14 cellular contexts compared by ENCODE assay signal in the genomic region with DNA sequence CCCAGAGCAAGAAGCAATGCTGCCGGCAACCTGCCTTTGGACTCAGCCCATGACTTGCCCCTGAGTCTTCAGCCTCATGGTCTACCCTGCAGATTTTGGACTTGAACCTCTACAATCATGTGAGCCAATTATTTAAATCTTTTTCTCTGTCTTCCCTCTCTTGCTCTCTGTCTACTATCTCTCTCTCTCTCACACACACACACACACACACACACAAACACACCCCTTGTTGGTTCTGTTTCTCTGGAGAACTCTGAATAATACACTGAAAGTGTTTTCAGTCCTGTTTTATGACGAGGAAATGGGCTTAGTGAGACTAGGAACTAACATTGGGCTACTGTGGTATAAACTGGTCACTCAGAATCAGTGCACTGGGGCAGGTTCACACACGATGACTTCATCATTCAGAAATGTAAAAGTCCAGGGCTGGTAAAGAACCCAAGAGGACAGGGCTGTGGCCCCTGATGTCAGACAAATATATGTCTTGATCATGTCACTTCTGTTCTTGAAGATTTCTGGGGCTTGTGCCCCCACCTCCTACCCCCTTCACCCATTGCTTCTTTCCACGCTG.
DNase-seq lines count a peak whose midpoint lies in the region; ATAC-seq, FAIRE-seq and TF ChIP-seq lines count a peak whose summit lies in the region.
"Had no signal": no experiment of that assay in that cellular context is flagged by ENCODE, and none has a peak within 500 bp of the region (broad histone marks: within the 10 kb centered on the region; RNA-seq: fewer than 3 reads in every experiment).

No MANE protein-coding gene starts in this region.

- H3K27ac Mint-ChIP-seq in chondrocyte (ENCODE audit: unreplicated experiment), result peak overlapping the region; percentile 80
- H3K27ac Mint-ChIP-seq: CD14-positive monocyte had no signal

- H3K4me1 Mint-ChIP-seq in chondrocyte (ENCODE audit: low read depth), result peaks cover 68% of the 10 kb centered on the region
- H3K4me1 Mint-ChIP-seq: CD14-positive monocyte, naive B cell had no signal

- DNase-seq in LHCN-M2 (ENCODE audit: low read depth) (peak; percentile 87), chondrocyte (ENCODE audit: low spot score) (no peak), mucosa of gallbladder (ENCODE audit: low spot score) (peak; percentile 52), GM19239 (ENCODE audit: insufficient read length, low spot score) (no peak), SK-N-DZ (ENCODE audit: low spot score) (no peak), NCI-H2081 (lab: John Stamatoyannopoulos, UW) (no peak)
- DNase-seq: activated T-cell treated with anti-CD3 and anti-CD28 coated beads, Interleukin-2, amount 50 U/mL, for 48 hours; head of caudate nucleus; MV-4-11; naive B cell; stimulated activated CD4-positive, alpha-beta T cell treated with anti-CD3 and anti-CD28 coated beads, Interleukin-2, amount 100 ng/mL, for 24 hours had no signal

- no peaks in the 10 kb centered on the region for H3K9me3 Mint-ChIP-seq in chondrocyte (ENCODE audit: low read depth)
- H3K9me3 Mint-ChIP-seq: naive B cell had no signal

- ATAC-seq in GM18873 (IDR thresholded peaks at IDR 0.05; ENCODE audit: low FRiP score, unreplicated experiment), result no peak

- H3K27ac ChIP-seq in C4-2B, result peak overlapping the region; percentile 88; the same call in 1 of the 2 replicates

- TF ChIP-seq CTCF in C4-2B (conservative IDR thresholded peaks at IDR 0.05) (no peak), chondrocyte (IDR thresholded peaks at IDR 0.05) (no peak)

- H3K27me3 Mint-ChIP-seq in chondrocyte (ENCODE audit: low read depth), result no peaks in the 10 kb centered on the region

- H3K36me3 Mint-ChIP-seq in chondrocyte (ENCODE audit: low read depth), result no peaks in the 10 kb centered on the region
- H3K36me3 Mint-ChIP-seq: CD14-positive monocyte, naive B cell had no signal

- H3K4me3 Mint-ChIP-seq in chondrocyte (ENCODE audit: unreplicated experiment), result no peak overlapping the region
- H3K4me3 Mint-ChIP-seq: CD14-positive monocyte, naive B cell had no signal

- no peak for FAIRE-seq in GM19239 (lab: Jason Lieb, UNC)

Comparison
In these comparisons a context has a peak if more than half of its experiments do, and no peak if none do; other contexts are left out.
1. DNase-seq: peak in LHCN-M2 (single experiment) and mucosa of gallbladder (single experiment); none in chondrocyte (single experiment), GM19239 (single experiment), SK-N-DZ (single experiment) and NCI-H2081 (0 of 2).